ENCODE assay signal across 8 cellular contexts in genomic region chr22:36510966-36511881, GRCh38.
DNase-seq lines count a peak whose midpoint lies in the region; ATAC-seq, FAIRE-seq and TF ChIP-seq lines count a peak whose summit lies in the region.

No MANE protein-coding gene starts in this region.

- H3K4me3 ChIP-seq in HFF-Myc (replicated peaks; ENCODE audit: low read depth, low read length): no peak overlapping the region

- no peaks in the 10 kb centered on the region for H3K27me3 Mint-ChIP-seq in memory B cell

- peak; percentile 64 for ATAC-seq in SK-N-SH treated with all-trans-retinoic acid at 6 μM for 48 hours
- peak; percentile 20 for ATAC-seq in memory B cell (ENCODE audit: low read depth)
- no peak for ATAC-seq in GM19023 (IDR thresholded peaks at IDR 0.05; ENCODE audit: unreplicated experiment)
- ATAC-seq in GM18909 (IDR thresholded peaks at IDR 0.05; ENCODE audit: poor library complexity, unreplicated experiment): no peak

- H3K27ac Mint-ChIP-seq in memory B cell: peak overlapping the region; percentile 76

- peaks cover 38% of the 10 kb centered on the region for H3K36me3 Mint-ChIP-seq in memory B cell

- no peak overlapping the region for H3K4me3 Mint-ChIP-seq in memory B cell

- no peaks in the 10 kb centered on the region for H3K9me3 Mint-ChIP-seq in memory B cell

- peaks cover 6% of the 10 kb centered on the region for H3K4me1 Mint-ChIP-seq in memory B cell

- FAIRE-seq in GM19239 (lab: Jason Lieb, UNC): no peak

- peak; percentile 55 for TF ChIP-seq CTCF in HFF-Myc (IDR thresholded peaks at IDR 0.05; ENCODE audit: low read depth, low read length, missing control alignments)

- peak; percentile 73 for DNase-seq in DMS 273 (lab: John Stamatoyannopoulos, UW; ENCODE audit: unreplicated experiment)
- DNase-seq in HFF-Myc (ENCODE audit: extremely low read depth, low read depth): no peak
- peak; percentile 17 for DNase-seq in central memory CD4-positive, alpha-beta T cell
- DNase-seq in memory B cell (ENCODE audit: low spot score in 2 of 2): peak in 1 of 2 donors; percentile 32
- no peak for DNase-seq in GM19239 (ENCODE audit: insufficient read length, low spot score)

TF ChIP-seq in SK-N-SH treated with all-trans-retinoic acid at 6 μM for 48 hours, 23 proteins besides CTCF, POLR2A, EP300 and RAD21:
- TF ChIP-seq RARB (CRISPR knock-in tag; IDR thresholded peaks at IDR 0.05) (no peak), ARNTL (CRISPR knock-in tag; IDR thresholded peaks at IDR 0.05; ENCODE audit: borderline replicate concordance, low read depth) (no peak), CSRNP3 (CRISPR knock-in tag; IDR thresholded peaks at IDR 0.05) (no peak), SNAI2 (CRISPR knock-in tag; IDR thresholded peaks at IDR 0.05) (no peak), ESRRG (CRISPR knock-in tag; IDR thresholded peaks at IDR 0.05) (no peak), ZNF565 (CRISPR knock-in tag; conservative IDR thresholded peaks at IDR 0.05; ENCODE audit: low read depth) (no peak), CSDC2 (CRISPR knock-in tag; IDR thresholded peaks at IDR 0.05) (no peak), CREB5 (CRISPR knock-in tag; IDR thresholded peaks at IDR 0.05; ENCODE audit: low read depth) (no peak)

Comparison
In these comparisons a context has a peak if more than half of its experiments do, and no peak if none do; other contexts are left out.
1. DNase-seq: peak in DMS 273 (single experiment) and central memory CD4-positive, alpha-beta T cell (single experiment); none in HFF-Myc (single experiment) and GM19239 (single experiment).
2. ATAC-seq: peak in SK-N-SH treated with all-trans-retinoic acid at 6 μM for 48 hours (single experiment) and memory B cell (single experiment); none in GM19023 (single experiment) and GM18909 (single experiment).